12 cellular contexts compared by ENCODE assay signal in the genomic region with DNA sequence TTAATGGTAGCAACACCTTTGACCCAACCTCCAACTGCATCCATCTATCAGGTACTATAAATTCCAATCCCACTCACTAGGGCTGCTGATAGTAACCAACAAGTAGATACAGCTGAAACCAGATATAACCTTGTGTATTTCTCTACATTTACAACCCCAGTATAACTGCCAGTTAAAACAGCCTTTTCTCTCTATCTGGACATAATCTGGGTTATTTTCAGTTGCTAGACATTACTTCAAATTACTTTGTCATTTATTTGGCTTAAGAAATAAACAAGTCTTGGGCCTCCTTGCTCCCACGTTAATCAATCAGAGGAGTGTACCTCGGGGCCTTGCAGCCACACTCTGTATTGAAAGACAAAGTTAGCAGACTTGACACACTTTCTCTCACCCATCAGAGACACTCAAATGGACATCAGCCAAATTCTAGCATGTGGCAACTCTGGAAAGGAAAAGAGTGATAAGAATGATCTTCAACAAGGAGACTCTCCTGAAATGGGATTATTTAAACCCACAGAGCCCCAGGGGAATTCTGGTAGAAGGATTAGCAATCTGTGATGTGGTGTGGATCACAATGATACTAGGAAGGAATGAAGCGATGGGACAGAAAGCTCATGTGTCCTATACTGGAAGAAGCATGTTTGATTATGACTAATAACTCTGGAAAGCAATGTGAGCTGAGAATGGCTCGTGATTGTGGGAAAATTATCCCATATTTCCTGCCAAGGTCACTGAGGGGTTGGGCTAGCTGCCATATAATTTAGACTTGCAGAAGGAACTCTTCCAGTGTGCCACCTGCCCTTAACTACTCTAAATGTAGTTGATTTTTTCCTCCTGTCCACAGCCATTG.
DNase-seq lines count a peak whose midpoint lies in the region; ATAC-seq, FAIRE-seq and TF ChIP-seq lines count a peak whose summit lies in the region.
"Had no signal": no experiment of that assay in that cellular context is flagged by ENCODE, and none has a peak within 500 bp of the region (broad histone marks: within the 10 kb centered on the region; RNA-seq: fewer than 3 reads in every experiment).

No MANE protein-coding gene starts in this region.

- intact Hi-C loops in sciatic nerve (cut with DNase I) = no loop called here

- H3K27me3 ChIP-seq in foreskin keratinocyte = peaks cover 35% of the 10 kb centered on the region

- no peaks in the 10 kb centered on the region for H3K4me1 ChIP-seq in foreskin keratinocyte

- ATAC-seq in foreskin keratinocyte = no peak
- peak; percentile 65 for ATAC-seq in sciatic nerve
- no peak for ATAC-seq in GM18517 (IDR thresholded peaks at IDR 0.05; ENCODE audit: unreplicated experiment)

- FAIRE-seq in frontal cortex (lab: Jason Lieb, UNC) = no peak
- FAIRE-seq: D721Med, GM18507, H1 had no signal

- CTCF ChIA-PET in RWPE1 (lab: Yijun Ruan, JAX) = interaction anchor here (0.5 to 0.7 kb wide), 3 partner anchors 29 to 994 kb away, joined by 3 to 7 read pairs (median 3); no protein-coding TSS in a partner anchor

- TF ChIP-seq CTCF in RWPE1 (conservative IDR thresholded peaks at IDR 0.05; ENCODE audit: low read depth) = no peak
- no peak for TF ChIP-seq CTCF in foreskin keratinocyte (conservative IDR thresholded peaks at IDR 0.05)

- DNase-seq in GM03348 (ENCODE audit: low spot score) = peak; percentile 66
- peak; percentile 15 for DNase-seq in RWPE1 (ENCODE audit: low spot score)
- DNase-seq in foreskin keratinocyte = peak; percentile 5 to 15
- DNase-seq in sciatic nerve (ENCODE audit: low spot score) = no peak
- DNase-seq in NCI-H1417 (lab: John Stamatoyannopoulos, UW) = no peak
- DNase-seq in activated CD4-positive, CD25-positive, alpha-beta regulatory T cell (lab: John Stamatoyannopoulos, UW) = no peak
- DNase-seq in frontal cortex (ENCODE audit: low spot score in 2 of 2) = no peak
- DNase-seq: hippocampal formation had no signal

- POLR2A ChIA-PET in RWPE1 (lab: Yijun Ruan, JAX; ENCODE audit: low non-redundant PET) = no interaction called here

- H3K27ac ChIP-seq in RWPE1 (no peak overlapping the region), foreskin keratinocyte (no peak overlapping the region)

Comparison
In these comparisons a context has a peak if more than half of its experiments do, and no peak if none do; other contexts are left out.
1. DNase-seq: peak in GM03348 (single experiment), RWPE1 (single experiment) and foreskin keratinocyte (2 of 2); none in sciatic nerve (single experiment), NCI-H1417 (0 of 3), activated CD4-positive, CD25-positive, alpha-beta regulatory T cell (0 of 4) and frontal cortex (0 of 2).